ENCODE assay signal across 2 cellular contexts in genomic region chr3:98985406-98985805, GRCh38.
TF ChIP-seq lines count a peak whose summit lies in the region.

No MANE protein-coding gene starts in this region.

TF ChIP-seq in IMR-90, 13 proteins besides CTCF, POLR2A, EP300 and RAD21:
- TF ChIP-seq MAZ (IDR thresholded peaks at IDR 0.05; ENCODE audit: borderline replicate concordance, low read depth, low read length) (no peak), MXI1 (IDR thresholded peaks at IDR 0.05; ENCODE audit: borderline replicate concordance, low read depth, low read length) (no peak), CHD1 (IDR thresholded peaks at IDR 0.05; ENCODE audit: low read depth, low read length) (no peak), CEBPB (IDR thresholded peaks at IDR 0.05; ENCODE audit: low read depth, low read length) (no peak), RFX5 (IDR thresholded peaks at IDR 0.05; ENCODE audit: low read depth, low read length) (no peak), FOS (IDR thresholded peaks at IDR 0.05; ENCODE audit: low read depth, low read length) (no peak), SMC3 (IDR thresholded peaks at IDR 0.05; ENCODE audit: low read depth, low read length) (no peak), BHLHE40 (IDR thresholded peaks at IDR 0.05; ENCODE audit: low read depth, low read length) (no peak), NFE2L2 (IDR thresholded peaks at IDR 0.05; ENCODE audit: low read depth, low read length) (no peak), MAFK (IDR thresholded peaks at IDR 0.05; ENCODE audit: low read depth, low read length) (no peak)
- TF ChIP-seq, protein P1, sequence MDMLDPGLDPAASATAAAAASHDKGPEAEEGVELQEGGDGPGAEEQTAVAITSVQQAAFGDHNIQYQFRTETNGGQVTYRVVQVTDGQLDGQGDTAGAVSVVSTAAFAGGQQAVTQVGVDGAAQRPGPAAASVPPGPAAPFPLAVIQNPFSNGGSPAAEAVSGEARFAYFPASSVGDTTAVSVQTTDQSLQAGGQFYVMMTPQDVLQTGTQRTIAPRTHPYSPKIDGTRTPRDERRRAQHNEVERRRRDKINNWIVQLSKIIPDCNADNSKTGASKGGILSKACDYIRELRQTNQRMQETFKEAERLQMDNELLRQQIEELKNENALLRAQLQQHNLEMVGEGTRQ (IDR thresholded peaks at IDR 0.05; ENCODE audit: low read depth, low read length), result no peak

TF ChIP-seq in GM12878, 131 proteins besides CTCF, POLR2A, EP300 and RAD21:
- TF ChIP-seq, protein P2, sequence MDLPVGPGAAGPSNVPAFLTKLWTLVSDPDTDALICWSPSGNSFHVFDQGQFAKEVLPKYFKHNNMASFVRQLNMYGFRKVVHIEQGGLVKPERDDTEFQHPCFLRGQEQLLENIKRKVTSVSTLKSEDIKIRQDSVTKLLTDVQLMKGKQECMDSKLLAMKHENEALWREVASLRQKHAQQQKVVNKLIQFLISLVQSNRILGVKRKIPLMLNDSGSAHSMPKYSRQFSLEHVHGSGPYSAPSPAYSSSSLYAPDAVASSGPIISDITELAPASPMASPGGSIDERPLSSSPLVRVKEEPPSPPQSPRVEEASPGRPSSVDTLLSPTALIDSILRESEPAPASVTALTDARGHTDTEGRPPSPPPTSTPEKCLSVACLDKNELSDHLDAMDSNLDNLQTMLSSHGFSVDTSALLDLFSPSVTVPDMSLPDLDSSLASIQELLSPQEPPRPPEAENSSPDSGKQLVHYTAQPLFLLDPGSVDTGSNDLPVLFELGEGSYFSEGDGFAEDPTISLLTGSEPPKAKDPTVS (IDR thresholded peaks at IDR 0.05; ENCODE audit: low read depth, low read length), result no peak
- TF ChIP-seq RFX5 (IDR thresholded peaks at IDR 0.05; ENCODE audit: low read depth, low read length), result no peak
- no peak for TF ChIP-seq FOXM1 (IDR thresholded peaks at IDR 0.05; ENCODE audit: low read depth, low read length)
- TF ChIP-seq IRF5 (IDR thresholded peaks at IDR 0.05; ENCODE audit: borderline replicate concordance), result no peak
- no peak for TF ChIP-seq NR2C2 (IDR thresholded peaks at IDR 0.05; ENCODE audit: borderline replicate concordance, control insufficient read depth, insufficient read length, low read depth)
- TF ChIP-seq CREB1 (IDR thresholded peaks at IDR 0.05; ENCODE audit: low read depth), result no peak
- TF ChIP-seq NR2C1 (IDR thresholded peaks at IDR 0.05), result no peak
- TF ChIP-seq, protein P1 (IDR thresholded peaks at IDR 0.05; ENCODE audit: borderline replicate concordance, low read depth, low read length), result no peak
- no peak for TF ChIP-seq RBBP5 (conservative IDR thresholded peaks at IDR 0.05)
- TF ChIP-seq, protein P3, sequence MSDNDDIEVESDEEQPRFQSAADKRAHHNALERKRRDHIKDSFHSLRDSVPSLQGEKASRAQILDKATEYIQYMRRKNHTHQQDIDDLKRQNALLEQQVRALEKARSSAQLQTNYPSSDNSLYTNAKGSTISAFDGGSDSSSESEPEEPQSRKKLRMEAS (IDR thresholded peaks at IDR 0.05; ENCODE audit: low read depth, low read length), result no peak
- TF ChIP-seq RELB (IDR thresholded peaks at IDR 0.05; ENCODE audit: low read depth), result no peak
- TF ChIP-seq HCFC1 (IDR thresholded peaks at IDR 0.05; ENCODE audit: low read length), result no peak
- TF ChIP-seq EZH2 (IDR thresholded peaks at IDR 0.05; ENCODE audit: borderline replicate concordance, control insufficient read depth, low read depth, low read length), result no peak
- no peak for TF ChIP-seq ZNF217 (IDR thresholded peaks at IDR 0.05)
